In the genomic region with DNA sequence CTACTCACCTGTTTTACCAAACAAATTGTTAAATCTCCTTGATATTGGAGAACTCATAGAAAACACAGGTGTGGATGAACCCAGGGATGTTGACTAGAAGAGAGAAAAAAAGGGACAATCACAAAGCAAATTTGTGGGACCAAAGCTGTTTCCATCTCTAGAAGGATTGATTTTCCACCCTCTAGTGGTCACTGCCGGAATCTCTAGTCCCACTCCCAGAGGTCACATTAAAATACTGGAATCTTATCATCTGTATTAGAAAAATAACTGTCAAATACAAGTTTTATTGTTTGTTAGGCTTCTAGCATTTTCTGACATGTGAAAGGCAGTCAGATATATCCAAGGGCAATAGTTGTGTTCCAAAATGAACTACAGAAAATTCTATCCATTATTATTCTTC, we compare ENCODE assay signal across 8 cellular contexts.
DNase-seq lines count a peak whose midpoint lies in the region; ATAC-seq and TF ChIP-seq lines count a peak whose summit lies in the region.
"Not testable (repeated sequence)": the region's sequence is repeated elsewhere in the genome, so short reads cannot be mapped to it uniquely, and the experiment has no call there.

No MANE protein-coding gene starts in this region.

- H4K91ac ChIP-seq in mesenchymal stem cell (ENCODE audit: low read length): not testable (repeated sequence)

- TF ChIP-seq EP300 in stomach (IDR thresholded peaks at IDR 0.05): not testable (repeated sequence)

- not testable (repeated sequence) for H3K4me3 Mint-ChIP-seq in Calu3 (ENCODE audit: low read depth, unreplicated experiment)

- H4K20me1 ChIP-seq in fibroblast of lung (ENCODE audit: control insufficient read depth, extremely low read depth, insufficient read depth, low read length): not testable (repeated sequence)

- not testable (repeated sequence) for H2AK5ac ChIP-seq in mesenchymal stem cell (ENCODE audit: low read length, severe bottlenecking)

- peak; percentile 52 for ATAC-seq in GM21529 (IDR thresholded peaks at IDR 0.05; ENCODE audit: unreplicated experiment)
- not testable (repeated sequence) for ATAC-seq in RWPE2 (ENCODE audit: low read depth)

- not testable (repeated sequence) for H3K27ac ChIP-seq in RWPE2 (ENCODE audit: poor library complexity, severe bottlenecking); fibroblast of lung (ENCODE audit: insufficient read depth, low read length); mesenchymal stem cell (ENCODE audit: low read length, poor library complexity, severe bottlenecking); stomach

- H3K79me1 ChIP-seq in mesenchymal stem cell (replicated peaks; ENCODE audit: low read length, poor library complexity, severe bottlenecking): not testable (repeated sequence)

- not testable (repeated sequence) for H3K18ac ChIP-seq in mesenchymal stem cell (ENCODE audit: low read depth in 1 of 2, low read length in 2 of 2)

- not testable (repeated sequence) for H2AFZ ChIP-seq in fibroblast of lung (ENCODE audit: low read length); mesenchymal stem cell (ENCODE audit: low read depth, low read length)

- not testable (repeated sequence) for H2BK120ac ChIP-seq in mesenchymal stem cell (ENCODE audit: low read depth, low read length)

- not testable (repeated sequence) for H2BK12ac ChIP-seq in mesenchymal stem cell (ENCODE audit: low read length in 2 of 2)

- CTCF ChIA-PET in Calu3 (lab: Charles Lee): interaction anchor here (0.7 to 0.9 kb wide), 2 partner anchors 127 to 130 kb away, joined by 4 read pairs; no protein-coding TSS in a partner anchor

- not testable (repeated sequence) for H3K27me3 Mint-ChIP-seq in Calu3 (ENCODE audit: unreplicated experiment)

- H3K27ac Mint-ChIP-seq in Calu3 (ENCODE audit: unreplicated experiment): not testable (repeated sequence)

- BruUV-seq in Calu3 (replicated peaks; lab: Mats Ljungman, UMichigan): not testable (repeated sequence)

- H3K23ac ChIP-seq in mesenchymal stem cell (ENCODE audit: low read length in 2 of 2): not testable (repeated sequence)

- DNase-seq in Calu3 (peak; percentile 67), M059J (ENCODE audit: low read depth) (peak; percentile 49), fibroblast of lung (ENCODE audit: low read depth in 2 of 2) (peak in 1 of 2 donors; percentile 25), mesenchymal stem cell (peak; percentile 34), stomach (peak; percentile 31)
- not testable (repeated sequence) for DNase-seq in RWPE2 (ENCODE audit: low spot score)
- peak; percentile 7 for DNase-seq in activated gamma-delta T cell treated with anti-CD3 and anti-CD28 coated beads, Interleukin-2, amount 50 U/mL, for 16 hours (ENCODE audit: low read depth)

- not testable (repeated sequence) for H3K27me3 ChIP-seq in RWPE2 (ENCODE audit: insufficient read depth, poor library complexity, severe bottlenecking); fibroblast of lung (ENCODE audit: control insufficient read depth, insufficient read depth, low read length); mesenchymal stem cell (ENCODE audit: control insufficient read depth in 1 of 2, insufficient read depth in 1 of 2, low read length in 2 of 2); stomach

- not testable (repeated sequence) for H3K9ac ChIP-seq in fibroblast of lung (ENCODE audit: insufficient read depth, low read length); mesenchymal stem cell (ENCODE audit: low read length)

- intact Hi-C loops in Calu3 (cut with micrococcal nuclease; ENCODE audit: unreplicated experiment); stomach (cut with DNase I; ENCODE audit: low total_unique reads): not testable (repeated sequence)

- H3K4me1 Mint-ChIP-seq in Calu3 (ENCODE audit: low read depth, unreplicated experiment): peaks cover 12% of the 10 kb centered on the region

- H3K4me2 ChIP-seq in fibroblast of lung (ENCODE audit: extremely low read depth, insufficient read depth, low read length); mesenchymal stem cell (ENCODE audit: low read length, poor library complexity, severe bottlenecking): not testable (repeated sequence)

- H3K36me3 Mint-ChIP-seq in Calu3 (ENCODE audit: insufficient read depth, unreplicated experiment): not testable (repeated sequence)

- H3K36me3 ChIP-seq in RWPE2 (ENCODE audit: low read depth); fibroblast of lung (ENCODE audit: control insufficient read depth, insufficient read depth, low read length); mesenchymal stem cell (ENCODE audit: control insufficient read depth in 1 of 2, insufficient read depth in 2 of 2, low read depth in 1 of 2, low read length in 2 of 2); stomach: not testable (repeated sequence)

- H2BK15ac ChIP-seq in mesenchymal stem cell (ENCODE audit: low read depth, poor library complexity, severe bottlenecking): not testable (repeated sequence)

- H3K4me3 ChIP-seq in RWPE2 (ENCODE audit: severe bottlenecking); fibroblast of lung (replicated peaks in 1 of 4; ENCODE audit: control extremely low read depth in 1 of 4, insufficient read depth in 1 of 4, low read depth in 3 of 4, low read length in 4 of 4); mesenchymal stem cell (ENCODE audit: insufficient read depth in 1 of 2, low read depth in 1 of 2, low read length in 2 of 2); stomach: not testable (repeated sequence)

- H3K9me3 ChIP-seq in RWPE2 (ENCODE audit: severe bottlenecking); fibroblast of lung (ENCODE audit: control insufficient read depth, insufficient read depth, low read depth, low read length); mesenchymal stem cell (ENCODE audit: control insufficient read depth, low read length); stomach: not testable (repeated sequence)

- not testable (repeated sequence) for H3K4me1 ChIP-seq in RWPE2 (ENCODE audit: insufficient read depth, poor library complexity, severe bottlenecking); fibroblast of lung (ENCODE audit: control insufficient read depth, extremely low read depth, insufficient read depth, low read length); mesenchymal stem cell (ENCODE audit: control insufficient read depth, insufficient read depth, low read depth, low read length); stomach

- not testable (repeated sequence) for H3K14ac ChIP-seq in mesenchymal stem cell (ENCODE audit: low read length in 2 of 2)

- not testable (repeated sequence) for H4K8ac ChIP-seq in mesenchymal stem cell (ENCODE audit: low read length)

- WGBS in mesenchymal stem cell: no CpG with 5 or more reads among the region's 1 CpG
- 30 to 52% (median 44%) methylated on average over 1 of the region's 1 CpG for WGBS in stomach, 5 donors

- H3K9me3 Mint-ChIP-seq in Calu3 (ENCODE audit: low read depth, unreplicated experiment): not testable (repeated sequence)

- not testable (repeated sequence) for TF ChIP-seq POLR2A in stomach (IDR thresholded peaks at IDR 0.05)

- not testable (repeated sequence) for H3K4ac ChIP-seq in mesenchymal stem cell (ENCODE audit: low read depth in 1 of 2, low read length in 2 of 2)

- TF ChIP-seq CTCF in Calu3 (IDR thresholded peaks at IDR 0.05; ENCODE audit: unreplicated experiment) (peak; percentile 28), RWPE2 (IDR thresholded peaks at IDR 0.05; ENCODE audit: poor library complexity, severe bottlenecking) (peak; percentile 49), fibroblast of lung (conservative IDR thresholded peaks at IDR 0.05 in 1 of 2, IDR thresholded peaks at IDR 0.05 in 1 of 2; ENCODE audit: low read depth in 1 of 2, low read length in 2 of 2) (peak; percentile 70 to 82), stomach (IDR thresholded peaks at IDR 0.05) (peak in 4 of 7 experiments; percentile 37 to 72 (median 64))

- not testable (repeated sequence) for H2BK5ac ChIP-seq in mesenchymal stem cell (ENCODE audit: low read depth, low read length, poor library complexity, severe bottlenecking)

- H3K79me2 ChIP-seq in fibroblast of lung (ENCODE audit: control insufficient read depth, insufficient read depth, low read length): not testable (repeated sequence)
